21 cellular contexts compared by ENCODE assay signal in genomic region chr18:48766487-48766886, GRCh38.
DNase-seq lines count a peak whose midpoint lies in the region; TF ChIP-seq lines count a peak whose summit lies in the region.
"Had no signal": no experiment of that assay in that cellular context is flagged by ENCODE, and none has a peak within 500 bp of the region (broad histone marks: within the 10 kb centered on the region; RNA-seq: fewer than 3 reads in every experiment).

No MANE protein-coding gene starts in this region.

- H3K79me2 ChIP-seq in fibroblast of lung (ENCODE audit: control insufficient read depth, insufficient read depth, low read length): no peaks in the 10 kb centered on the region

- H3K4me1 ChIP-seq in fibroblast of lung (ENCODE audit: control insufficient read depth, extremely low read depth, insufficient read depth, low read length) (peaks cover 4% of the 10 kb centered on the region), subcutaneous abdominal adipose tissue (ENCODE audit: control insufficient read depth in 5 of 5, insufficient read depth in 5 of 5, low read length in 5 of 5) (peaks cover 5 to 60% (median 39%) of the 10 kb centered on the region in 5 donors)
- H3K4me1 ChIP-seq: SJSA1 had no signal

- peak; percentile 45 for DNase-seq in NCI-H2171 treated with DMSO at 0.1 percent for 48 hours (lab: John Stamatoyannopoulos, UW)
- DNase-seq in fibroblast of lung (ENCODE audit: low read depth in 2 of 2): no peak
- DNase-seq in mesothelial cell of epicardium (ENCODE audit: low spot score in 2 of 2, unreplicated experiment in 2 of 2): no peak
- no peak for DNase-seq in inferior parietal cortex (ENCODE audit: extremely low spot score)
- DNase-seq in CD14-positive monocyte (ENCODE audit: low spot score): no peak
- no peak for DNase-seq in activated CD8-positive, alpha-beta memory T cell treated with anti-CD3 and anti-CD28 coated beads, Interleukin-2, amount 50 U/mL, for 4 hours
- DNase-seq: activated CD4-positive, alpha-beta T cell treated with anti-CD3 and anti-CD28 coated beads, Interleukin-2, amount 10 ng/mL, durations not matched to agents 24 days and 14 days; CD8-positive, alpha-beta T cell; effector memory CD4-positive, alpha-beta T cell; GF-D8; MM.1S; NCI-H1436 treated with DMSO at 0.1 percent for 48 hours; NCI-H524; retina; T-helper 1 cell had no signal

- H3K27me3 Mint-ChIP-seq in mesothelial cell of epicardium (ENCODE audit: low read depth) (no peaks in the 10 kb centered on the region), CD14-positive monocyte (ENCODE audit: low read depth in 3 of 3) (peaks cover 0 to 2% (median 2%) of the 10 kb centered on the region in 3 donors)
- H3K27me3 Mint-ChIP-seq: activated CD4-positive, alpha-beta T cell treated with anti-CD3 and anti-CD28 coated beads, Interleukin-2, amount 10 ng/mL, durations not matched to agents 24 days and 14 days; activated naive CD4-positive, alpha-beta T cell treated with anti-CD3 and anti-CD28 coated beads, Interleukin-2, amount 50 U/mL, for 24 hours had no signal

- no peaks in the 10 kb centered on the region for H3K9me3 Mint-ChIP-seq in mesothelial cell of epicardium
- no peaks in the 10 kb centered on the region for H3K9me3 Mint-ChIP-seq in CD14-positive monocyte
- H3K9me3 Mint-ChIP-seq: activated CD4-positive, alpha-beta T cell treated with anti-CD3 and anti-CD28 coated beads, Interleukin-2, amount 10 ng/mL, durations not matched to agents 24 days and 14 days; activated naive CD4-positive, alpha-beta T cell treated with anti-CD3 and anti-CD28 coated beads, Interleukin-2, amount 50 U/mL, for 24 hours; activated T-helper 1 cell treated with anti-CD3 and anti-CD28 coated beads, Interleukin-12 subunit alpha, Interleukin-12 subunit beta, Interleukin-2, Interleukin-4 antibody, amounts not matched to agents 30 ng/mL and 10 ng/mL and 1 ng/mL, durations not matched to agents 14 hours and 24 hours and 36 hours; CD8-positive, alpha-beta T cell had no signal

- intact Hi-C loops in CD14-positive monocyte (cut with micrococcal nuclease): loop anchor here in 1 of 2 donors (10.0 kb wide), 1 partner anchor 62 kb away; no protein-coding TSS in a partner anchor

- no peaks in the 10 kb centered on the region for H3K27me3 ChIP-seq in fibroblast of lung (ENCODE audit: control insufficient read depth, insufficient read depth, low read length)
- no peaks in the 10 kb centered on the region for H3K27me3 ChIP-seq in subcutaneous abdominal adipose tissue (ENCODE audit: control insufficient read depth in 5 of 5, insufficient read depth in 4 of 5, low read length in 5 of 5)
- H3K27me3 ChIP-seq: ascending aorta, SJSA1 had no signal

- H3K9me3 ChIP-seq in fibroblast of lung (ENCODE audit: control insufficient read depth, insufficient read depth, low read depth, low read length) (no peaks in the 10 kb centered on the region), subcutaneous abdominal adipose tissue (ENCODE audit: control insufficient read depth in 5 of 5, low read length in 5 of 5) (no peaks in the 10 kb centered on the region)
- H3K9me3 ChIP-seq: ascending aorta, SJSA1 had no signal

- H3K4me3 ChIP-seq in fibroblast of lung (replicated peaks in 1 of 4; ENCODE audit: control extremely low read depth in 1 of 4, insufficient read depth in 1 of 4, low read depth in 3 of 4, low read length in 4 of 4) (no peak overlapping the region), subcutaneous abdominal adipose tissue (ENCODE audit: low read depth in 1 of 5, low read length in 5 of 5) (no peak overlapping the region)
- H3K4me3 ChIP-seq: ascending aorta, K562, SJSA1 had no signal

- no peak overlapping the region for H3K9ac ChIP-seq in fibroblast of lung (ENCODE audit: insufficient read depth, low read length)
- no peak overlapping the region for H3K9ac ChIP-seq in subcutaneous abdominal adipose tissue (ENCODE audit: low read length in 5 of 5)

- no peak overlapping the region for H2AFZ ChIP-seq in fibroblast of lung (ENCODE audit: low read length)

- TF ChIP-seq CTCF in fibroblast of lung (conservative IDR thresholded peaks at IDR 0.05 in 1 of 2, IDR thresholded peaks at IDR 0.05 in 1 of 2; ENCODE audit: low read depth in 1 of 2, low read length in 2 of 2): no peak
- TF ChIP-seq CTCF in mesothelial cell of epicardium (IDR thresholded peaks at IDR 0.05; ENCODE audit: unreplicated experiment): no peak
- no peak for TF ChIP-seq CTCF in CD14-positive monocyte (IDR thresholded peaks at IDR 0.05)

- H3K36me3 Mint-ChIP-seq in mesothelial cell of epicardium: peaks cover 9% of the 10 kb centered on the region
- peaks cover 58 to 60% of the 10 kb centered on the region in 2 donors for H3K36me3 Mint-ChIP-seq in CD14-positive monocyte
- H3K36me3 Mint-ChIP-seq: activated naive CD4-positive, alpha-beta T cell treated with anti-CD3 and anti-CD28 coated beads, Interleukin-2, amount 50 U/mL, for 24 hours; CD8-positive, alpha-beta T cell had no signal

- peak overlapping the region; percentile 93 for H3K27ac Mint-ChIP-seq in mesothelial cell of epicardium
- peak overlapping the region in 1 of 7 donors; percentile 56 for H3K27ac Mint-ChIP-seq in CD14-positive monocyte
- H3K27ac Mint-ChIP-seq: activated CD4-positive, alpha-beta T cell treated with anti-CD3 and anti-CD28 coated beads, Interleukin-2, amount 10 ng/mL, durations not matched to agents 24 days and 14 days; activated naive CD4-positive, alpha-beta T cell treated with anti-CD3 and anti-CD28 coated beads, Interleukin-2, amount 50 U/mL, for 24 hours; activated T-helper 1 cell treated with anti-CD3 and anti-CD28 coated beads, Interleukin-12 subunit alpha, Interleukin-12 subunit beta, Interleukin-2, Interleukin-4 antibody, amounts not matched to agents 30 ng/mL and 10 ng/mL and 1 ng/mL, durations not matched to agents 14 hours and 24 hours and 36 hours; CD8-positive, alpha-beta T cell had no signal

- H3K36me3 ChIP-seq in fibroblast of lung (ENCODE audit: control insufficient read depth, insufficient read depth, low read length) (peaks cover 22% of the 10 kb centered on the region), subcutaneous abdominal adipose tissue (ENCODE audit: control insufficient read depth in 5 of 5, insufficient read depth in 5 of 5, low read length in 5 of 5) (peaks cover 0 to 82% (median 48%) of the 10 kb centered on the region in 5 donors)

- H3K4me3 Mint-ChIP-seq in mesothelial cell of epicardium: no peak overlapping the region
- no peak overlapping the region for H3K4me3 Mint-ChIP-seq in CD14-positive monocyte
- H3K4me3 Mint-ChIP-seq: activated CD4-positive, alpha-beta T cell treated with anti-CD3 and anti-CD28 coated beads, Interleukin-2, amount 10 ng/mL, durations not matched to agents 24 days and 14 days; activated naive CD4-positive, alpha-beta T cell treated with anti-CD3 and anti-CD28 coated beads, Interleukin-2, amount 50 U/mL, for 24 hours; activated T-helper 1 cell treated with anti-CD3 and anti-CD28 coated beads, Interleukin-12 subunit alpha, Interleukin-12 subunit beta, Interleukin-2, Interleukin-4 antibody, amounts not matched to agents 30 ng/mL and 10 ng/mL and 1 ng/mL, durations not matched to agents 14 hours and 24 hours and 36 hours; CD8-positive, alpha-beta T cell had no signal

- H3K27ac ChIP-seq in fibroblast of lung (ENCODE audit: insufficient read depth, low read length): peak overlapping the region; percentile 27
- H3K27ac ChIP-seq in subcutaneous abdominal adipose tissue (ENCODE audit: low read depth, low read length): peak overlapping the region; percentile 30
- H3K27ac ChIP-seq: SJSA1 had no signal

- H3K4me1 Mint-ChIP-seq in mesothelial cell of epicardium (peaks cover 27% of the 10 kb centered on the region), CD14-positive monocyte (peaks cover 17% of the 10 kb centered on the region)
- H3K4me1 Mint-ChIP-seq: activated naive CD4-positive, alpha-beta T cell treated with anti-CD3 and anti-CD28 coated beads, Interleukin-2, amount 50 U/mL, for 24 hours had no signal

- H4K20me1 ChIP-seq in fibroblast of lung (ENCODE audit: control insufficient read depth, extremely low read depth, insufficient read depth, low read length): no peaks in the 10 kb centered on the region

- no peak overlapping the region for H3K4me2 ChIP-seq in fibroblast of lung (ENCODE audit: extremely low read depth, insufficient read depth, low read length)
